Comparison of ENCODE assay signal across 1 cellular context in genomic region chr2:98615481-98615880, GRCh38.
TF ChIP-seq lines count a peak whose summit lies in the region.

No MANE protein-coding gene starts in this region.

TF ChIP-seq in K562, 482 proteins besides CTCF, POLR2A, EP300 and RAD21 (continued from another document):
- TF ChIP-seq, protein P1, sequence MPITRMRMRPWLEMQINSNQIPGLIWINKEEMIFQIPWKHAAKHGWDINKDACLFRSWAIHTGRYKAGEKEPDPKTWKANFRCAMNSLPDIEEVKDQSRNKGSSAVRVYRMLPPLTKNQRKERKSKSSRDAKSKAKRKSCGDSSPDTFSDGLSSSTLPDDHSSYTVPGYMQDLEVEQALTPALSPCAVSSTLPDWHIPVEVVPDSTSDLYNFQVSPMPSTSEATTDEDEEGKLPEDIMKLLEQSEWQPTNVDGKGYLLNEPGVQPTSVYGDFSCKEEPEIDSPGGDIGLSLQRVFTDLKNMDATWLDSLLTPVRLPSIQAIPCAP (CRISPR knock-in tag; IDR thresholded peaks at IDR 0.05; ENCODE audit: borderline replicate concordance) = no peak
- TF ChIP-seq ZC3H11A (IDR thresholded peaks at IDR 0.05; ENCODE audit: low read depth, low read length) = no peak
- no peak for TF ChIP-seq GATA2 (CRISPR knock-in tag; IDR thresholded peaks at IDR 0.05)
- TF ChIP-seq SMARCA4 (IDR thresholded peaks at IDR 0.05) = no peak
- no peak for TF ChIP-seq WHSC1 (IDR thresholded peaks at IDR 0.05; ENCODE audit: low read length)
- no peak for TF ChIP-seq E4F1 (CRISPR knock-in tag; IDR thresholded peaks at IDR 0.05; ENCODE audit: borderline replicate concordance)
- TF ChIP-seq TAF9B (IDR thresholded peaks at IDR 0.05; ENCODE audit: partially characterized antibody) = no peak
- no peak for TF ChIP-seq ZFP36 (IDR thresholded peaks at IDR 0.05; ENCODE audit: low read depth, low read length, partially characterized antibody)
- TF ChIP-seq MEF2A (IDR thresholded peaks at IDR 0.05; ENCODE audit: control insufficient read depth, low read depth, low read length) = no peak
- TF ChIP-seq BRCA1 (IDR thresholded peaks at IDR 0.05) = no peak
- TF ChIP-seq BRCA1 (CRISPR knock-in tag; IDR thresholded peaks at IDR 0.05) = no peak
- no peak for TF ChIP-seq RNF2 (IDR thresholded peaks at IDR 0.05)
- no peak for TF ChIP-seq FOSL1 (tag; conservative IDR thresholded peaks at IDR 0.05)
- TF ChIP-seq CC2D1A (IDR thresholded peaks at IDR 0.05) = no peak
TF ChIP-seq in K562: peak in this region for 0.
